In the genomic region with DNA sequence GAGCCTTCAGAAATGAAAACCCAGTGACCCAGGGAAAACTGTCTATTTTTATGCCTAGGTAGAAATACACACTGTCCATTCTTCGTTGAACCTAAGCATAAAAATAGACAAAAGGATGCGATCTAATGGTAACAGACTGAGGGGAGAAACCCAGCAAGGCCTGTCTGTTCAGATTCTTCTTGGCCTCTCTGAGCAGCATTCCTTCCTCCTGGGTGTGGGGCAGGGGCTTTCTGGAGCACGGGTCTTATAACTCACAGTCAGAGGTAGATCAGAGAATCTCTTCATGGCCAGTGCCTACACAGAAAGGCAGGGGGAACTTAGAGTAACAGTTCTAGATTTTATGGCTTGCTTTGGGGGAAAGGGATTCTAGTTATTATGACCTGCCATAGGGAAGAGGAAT, we compare ENCODE assay signal across 16 cellular contexts. TPM values are rescaled to one million over a fixed set of nuclear protein-coding genes. Genes with fewer than 3 reads are reported as not detected.
DNase-seq lines count a peak whose midpoint lies in the region; ATAC-seq and TF ChIP-seq lines count a peak whose summit lies in the region.
"Had no signal": no experiment of that assay in that cellular context is flagged by ENCODE, and none has a peak within 500 bp of the region (broad histone marks: within the 10 kb centered on the region; RNA-seq: fewer than 3 reads in every experiment).

No MANE protein-coding gene starts in this region.

- DNase-seq in CD4-positive, CD25-positive, alpha-beta regulatory T cell, result no peak
- DNase-seq in ELF-1 (ENCODE audit: low read depth, low spot score), result peak; percentile 77
- DNase-seq in central memory CD8-positive, alpha-beta T cell (ENCODE audit: low spot score in 2 of 2), result no peak
- DNase-seq in neural crest cell (ENCODE audit: low read depth, low spot score), result no peak
- no peak for DNase-seq in occipital lobe (lab: John Stamatoyannopoulos, UW)
- no peak for DNase-seq in NCI-H2227 (lab: John Stamatoyannopoulos, UW; ENCODE audit: unreplicated experiment)
- DNase-seq: activated naive CD4-positive, alpha-beta T cell treated with Interleukin-2 at 50 U/mL for 16 hours; BE2C; foreskin fibroblast; NK-92 treated with Interleukin-12 subunit alpha and Interleukin-12 subunit beta, amount 100 ng/mL, for 24 hours; SHP77 treated with DMSO at 0.1 percent for 48 hours; sigmoid colon had no signal

- peak overlapping the region; percentile 62 for H3K4me3 ChIP-seq in CD4-positive, CD25-positive, alpha-beta regulatory T cell (ENCODE audit: low read depth, low read length)
- H3K4me3 ChIP-seq: neural progenitor cell, sigmoid colon, vagina had no signal

- no peak overlapping the region for H3K27ac Mint-ChIP-seq in CD4-positive, CD25-positive, alpha-beta regulatory T cell
- H3K27ac Mint-ChIP-seq in central memory CD8-positive, alpha-beta T cell (ENCODE audit: low read depth), result no peak overlapping the region
- H3K27ac Mint-ChIP-seq in neural crest cell (ENCODE audit: unreplicated experiment), result peak overlapping the region; percentile 22
- H3K27ac Mint-ChIP-seq: neural progenitor cell had no signal

- peaks cover 4% of the 10 kb centered on the region for H3K36me3 Mint-ChIP-seq in CD4-positive, CD25-positive, alpha-beta regulatory T cell
- H3K36me3 Mint-ChIP-seq in central memory CD8-positive, alpha-beta T cell (ENCODE audit: insufficient read depth), result peaks cover 29% of the 10 kb centered on the region
- peaks cover 2% of the 10 kb centered on the region for H3K36me3 Mint-ChIP-seq in neural crest cell (ENCODE audit: low read depth)
- H3K36me3 Mint-ChIP-seq: neural progenitor cell had no signal

- no peaks in the 10 kb centered on the region for H3K36me3 ChIP-seq in CD4-positive, CD25-positive, alpha-beta regulatory T cell (ENCODE audit: control insufficient read depth, insufficient read depth, low read length)
- H3K36me3 ChIP-seq: BE2C, neural progenitor cell, sigmoid colon, vagina had no signal

- peaks cover 13% of the 10 kb centered on the region for H3K27me3 Mint-ChIP-seq in CD4-positive, CD25-positive, alpha-beta regulatory T cell
- no peaks in the 10 kb centered on the region for H3K27me3 Mint-ChIP-seq in central memory CD8-positive, alpha-beta T cell
- H3K27me3 Mint-ChIP-seq in neural crest cell (ENCODE audit: low read depth), result peaks cover 5% of the 10 kb centered on the region

- no peak for ATAC-seq in CD4-positive, CD25-positive, alpha-beta regulatory T cell (ENCODE audit: low read depth in 2 of 2)
- ATAC-seq in central memory CD8-positive, alpha-beta T cell (replicated peaks; ENCODE audit: extremely low read depth, poor library complexity, severe bottlenecking), result no peak
- no peak for ATAC-seq in HG03175 (IDR thresholded peaks at IDR 0.05; ENCODE audit: unreplicated experiment)
- ATAC-seq: HCT116 had no signal

- TF ChIP-seq CTCF in neural crest cell (conservative IDR thresholded peaks at IDR 0.05), result no peak

- H3K4me1 ChIP-seq in CD4-positive, CD25-positive, alpha-beta regulatory T cell (ENCODE audit: control insufficient read depth, insufficient read depth, low read length, poor library complexity, severe bottlenecking), result peaks cover 98% of the 10 kb centered on the region

- no peaks in the 10 kb centered on the region for H3K27me3 ChIP-seq in CD4-positive, CD25-positive, alpha-beta regulatory T cell (ENCODE audit: control insufficient read depth, insufficient read depth, low read length)
- H3K27me3 ChIP-seq: BE2C, sigmoid colon, vagina had no signal

- no peaks in the 10 kb centered on the region for H3K9me3 ChIP-seq in CD4-positive, CD25-positive, alpha-beta regulatory T cell (ENCODE audit: control insufficient read depth in 2 of 2, low read length in 2 of 2)
- H3K9me3 ChIP-seq: BE2C, sigmoid colon, vagina had no signal

- peaks cover 29 to 51% (median 31%) of the 10 kb centered on the region in 4 donors for H3K4me1 Mint-ChIP-seq in CD4-positive, CD25-positive, alpha-beta regulatory T cell
- peaks cover 27% of the 10 kb centered on the region for H3K4me1 Mint-ChIP-seq in central memory CD8-positive, alpha-beta T cell
- peaks cover 26% of the 10 kb centered on the region for H3K4me1 Mint-ChIP-seq in neural crest cell

- H3K9me3 Mint-ChIP-seq in CD4-positive, CD25-positive, alpha-beta regulatory T cell, result peaks cover 0 to 7% (median 2%) of the 10 kb centered on the region in 7 donors
- H3K9me3 Mint-ChIP-seq in central memory CD8-positive, alpha-beta T cell, result peaks cover 7% of the 10 kb centered on the region
- H3K9me3 Mint-ChIP-seq in neural crest cell, result peaks cover 4% of the 10 kb centered on the region

- peak overlapping the region; percentile 99 for H3K27ac ChIP-seq in CD4-positive, CD25-positive, alpha-beta regulatory T cell (ENCODE audit: insufficient read depth, low read length, poor library complexity, severe bottlenecking)
- H3K27ac ChIP-seq: neural progenitor cell had no signal

- H3K4me3 Mint-ChIP-seq in CD4-positive, CD25-positive, alpha-beta regulatory T cell, result peak overlapping the region in 2 of 4 donors; percentile 41 to 94
- peak overlapping the region; percentile 31 for H3K4me3 Mint-ChIP-seq in central memory CD8-positive, alpha-beta T cell
- H3K4me3 Mint-ChIP-seq in neural crest cell, result peak overlapping the region; percentile 4
- H3K4me3 Mint-ChIP-seq: neural progenitor cell had no signal

RNA-seq across cellular contexts. Expression of gene PKDCC, which starts 56.0 kb away (rescaled TPM):
- not detected for total RNA-seq in CD4-positive, CD25-positive, alpha-beta regulatory T cell
- polyA plus RNA-seq in CD4-positive, CD25-positive, alpha-beta regulatory T cell, result not detected
- total RNA-seq in neural crest cell (74.4 and 81.9 TPM in 2 replicates), occipital lobe (16.2 TPM)

Comparison
In these comparisons a context has a peak if more than half of its experiments do, and no peak if none do; other contexts are left out.
1. RNA of gene PKDCC, which starts 56.0 kb away (total RNA-seq): 74.4 to 81.9 TPM in neural crest cell and 16.2 TPM in occipital lobe (single experiment); not detected in CD4-positive, CD25-positive, alpha-beta regulatory T cell (single experiment); every median in the first group is over 10 times any median in the second.